In genomic region chr18:10476430-10476829, GRCh38 we compare ENCODE assay signal across 12 cellular contexts. TPM values are rescaled to one million over a fixed set of nuclear protein-coding genes. Genes with fewer than 3 reads are reported as not detected.
DNase-seq lines count a peak whose midpoint lies in the region; ATAC-seq, FAIRE-seq and TF ChIP-seq lines count a peak whose summit lies in the region.
"Had no signal": no experiment of that assay in that cellular context is flagged by ENCODE, and none has a peak within 500 bp of the region (broad histone marks: within the 10 kb centered on the region; RNA-seq: fewer than 3 reads in every experiment).

No MANE protein-coding gene starts in this region.

- no peak overlapping the region for H3K4me3 Mint-ChIP-seq in activated CD4-positive, alpha-beta T cell treated with anti-CD3 and anti-CD28 coated beads for 36 hours

- no peak overlapping the region for H2AFZ ChIP-seq in mesenchymal stem cell (ENCODE audit: low read depth, low read length)

- no peaks in the 10 kb centered on the region for H3K79me1 ChIP-seq in mesenchymal stem cell (replicated peaks; ENCODE audit: low read length, poor library complexity, severe bottlenecking)

- TF ChIP-seq CTCF in AG04449 (IDR thresholded peaks at IDR 0.05; ENCODE audit: insufficient read depth, low read length, missing control alignments): no peak
- TF ChIP-seq CTCF in HEK293 (tag by site-specific recombination; IDR thresholded peaks at IDR 0.05): no peak
- no peak for TF ChIP-seq CTCF in astrocyte of the spinal cord (IDR thresholded peaks at IDR 0.05; ENCODE audit: low read depth, low read length)
- no peak for TF ChIP-seq CTCF in kidney (IDR thresholded peaks at IDR 0.05; ENCODE audit: borderline replicate concordance, extremely low read depth, insufficient read depth)

- POLR2A ChIA-PET in AG04449 (lab: Yijun Ruan, JAX) (no interaction called here), HEK293 (lab: Yijun Ruan, JAX) (no interaction called here)
- POLR2A ChIA-PET in activated CD4-positive, alpha-beta T cell treated with anti-CD3 and anti-CD28 coated beads for 36 hours (lab: Charles Lee): no interaction called here

- H3K36me3 Mint-ChIP-seq in activated CD4-positive, alpha-beta T cell treated with anti-CD3 and anti-CD28 coated beads for 36 hours (ENCODE audit: low read depth): no peaks in the 10 kb centered on the region

- no peak overlapping the region for H2BK12ac ChIP-seq in mesenchymal stem cell (ENCODE audit: low read length in 2 of 2)

- intact Hi-C loops in activated CD4-positive, alpha-beta T cell treated with anti-CD3 and anti-CD28 coated beads for 36 hours (cut with DNase I, micrococcal nuclease): no loop called here
- intact Hi-C loops in kidney (cut with DNase I): no loop called here

- H3K4me2 ChIP-seq in mesenchymal stem cell (ENCODE audit: low read length, poor library complexity, severe bottlenecking): no peak overlapping the region

- no peak overlapping the region for H3K14ac ChIP-seq in mesenchymal stem cell (ENCODE audit: low read length in 2 of 2)

- H3K4me3 ChIP-seq in AG04449 (ENCODE audit: low read depth, low read length) (no peak overlapping the region), HEK293 (ENCODE audit: low read depth, low read length) (no peak overlapping the region), astrocyte of the spinal cord (ENCODE audit: low read depth, low read length) (no peak overlapping the region), mesenchymal stem cell (ENCODE audit: insufficient read depth in 1 of 2, low read depth in 1 of 2, low read length in 2 of 2) (no peak overlapping the region), kidney (ENCODE audit: low read length in 2 of 2) (no peak overlapping the region)
- H3K4me3 ChIP-seq: adrenal gland had no signal

- no peak overlapping the region for H3K27ac Mint-ChIP-seq in activated CD4-positive, alpha-beta T cell treated with anti-CD3 and anti-CD28 coated beads for 36 hours

- peaks cover 10% of the 10 kb centered on the region for H3K27me3 Mint-ChIP-seq in activated CD4-positive, alpha-beta T cell treated with anti-CD3 and anti-CD28 coated beads for 36 hours

- H4K8ac ChIP-seq in mesenchymal stem cell (ENCODE audit: low read length): no peak overlapping the region

- no peak for ATAC-seq in activated CD4-positive, alpha-beta T cell treated with anti-CD3 and anti-CD28 coated beads for 36 hours
- ATAC-seq in GM18519 (IDR thresholded peaks at IDR 0.05; ENCODE audit: low FRiP score, unreplicated experiment): no peak
- ATAC-seq: right cardiac atrium had no signal

- no peaks in the 10 kb centered on the region for H3K9me3 ChIP-seq in HEK293 (ENCODE audit: control insufficient read depth, insufficient read depth, low read depth, low read length)
- no peaks in the 10 kb centered on the region for H3K9me3 ChIP-seq in mesenchymal stem cell (ENCODE audit: control insufficient read depth, low read length)
- no peaks in the 10 kb centered on the region for H3K9me3 ChIP-seq in kidney (ENCODE audit: control insufficient read depth in 1 of 2, low read length in 2 of 2)
- H3K9me3 ChIP-seq: adrenal gland had no signal

- no peak overlapping the region for H2BK15ac ChIP-seq in mesenchymal stem cell (ENCODE audit: low read depth, poor library complexity, severe bottlenecking)

- H3K9me3 Mint-ChIP-seq in activated CD4-positive, alpha-beta T cell treated with anti-CD3 and anti-CD28 coated beads for 36 hours (ENCODE audit: low read depth): no peaks in the 10 kb centered on the region

- no peak overlapping the region for H3K27ac ChIP-seq in HEK293 (ENCODE audit: extremely low read depth, low read depth, low read length)
- no peak overlapping the region for H3K27ac ChIP-seq in mesenchymal stem cell (ENCODE audit: low read length, poor library complexity, severe bottlenecking)
- H3K27ac ChIP-seq in kidney (ENCODE audit: low read depth in 2 of 2, low read length in 2 of 2): no peak overlapping the region

- FAIRE-seq in kidney (lab: Jason Lieb, UNC): no peak
- FAIRE-seq: H54 had no signal

- H3K27me3 ChIP-seq in mesenchymal stem cell (ENCODE audit: control insufficient read depth in 1 of 2, insufficient read depth in 1 of 2, low read length in 2 of 2): peaks cover 9 to 44% of the 10 kb centered on the region in 2 experiments
- H3K27me3 ChIP-seq: adrenal gland had no signal

- H3K9ac ChIP-seq in mesenchymal stem cell (ENCODE audit: low read length) (no peak overlapping the region), kidney (ENCODE audit: low read length in 2 of 2) (no peak overlapping the region)

- H3K4ac ChIP-seq in mesenchymal stem cell (ENCODE audit: low read depth in 1 of 2, low read length in 2 of 2): no peak overlapping the region

- no peak overlapping the region for H4K91ac ChIP-seq in mesenchymal stem cell (ENCODE audit: low read length)

- no peak overlapping the region for H3K23ac ChIP-seq in mesenchymal stem cell (ENCODE audit: low read length in 2 of 2)

- no peak overlapping the region for H3K18ac ChIP-seq in mesenchymal stem cell (ENCODE audit: low read depth in 1 of 2, low read length in 2 of 2)

- WGBS in mesenchymal stem cell: 47% methylated on average over 8 of the region's 8 CpGs

- H2AK5ac ChIP-seq in mesenchymal stem cell (ENCODE audit: low read length, severe bottlenecking): no peak overlapping the region

- CTCF ChIA-PET in AG04449 (lab: Yijun Ruan, JAX): interaction anchor here (0.6 to 2.0 kb wide), 3 partner anchors 10 to 460 kb away, joined by 3 to 7 read pairs (median 4); no protein-coding TSS in a partner anchor
- CTCF ChIA-PET in HEK293 (lab: Yijun Ruan, JAX): interaction anchor here (0.7 kb wide), 1 partner anchor 20 kb away, joined by 3 read pairs; no protein-coding TSS in a partner anchor
- CTCF ChIA-PET in activated CD4-positive, alpha-beta T cell treated with anti-CD3 and anti-CD28 coated beads for 36 hours (lab: Charles Lee): interaction anchor here (0.9 to 2.5 kb wide), 2 partner anchors 15 to 39 kb away, joined by 4 to 13 read pairs; no protein-coding TSS in a partner anchor

- in situ Hi-C loops in astrocyte of the spinal cord (cut with HindIII; ENCODE audit: low sequenced_read_pairs): no loop called here

- no peak overlapping the region for H2BK5ac ChIP-seq in mesenchymal stem cell (ENCODE audit: low read depth, low read length, poor library complexity, severe bottlenecking)

- H3K4me1 ChIP-seq in HEK293 (ENCODE audit: control insufficient read depth, insufficient read depth, low read length): peaks cover 12% of the 10 kb centered on the region
- H3K4me1 ChIP-seq in mesenchymal stem cell (ENCODE audit: control insufficient read depth, insufficient read depth, low read depth, low read length): peaks cover 2% of the 10 kb centered on the region
- peaks cover 5% of the 10 kb centered on the region in 2 donors for H3K4me1 ChIP-seq in kidney (ENCODE audit: control insufficient read depth in 1 of 2, insufficient read depth in 1 of 2, low read depth in 1 of 2, low read length in 2 of 2)

- H2BK120ac ChIP-seq in mesenchymal stem cell (ENCODE audit: low read depth, low read length): no peak overlapping the region

- no peaks in the 10 kb centered on the region for H3K36me3 ChIP-seq in HEK293 (ENCODE audit: control insufficient read depth in 2 of 2, insufficient read depth in 1 of 2, low read length in 2 of 2)
- H3K36me3 ChIP-seq in mesenchymal stem cell (ENCODE audit: control insufficient read depth in 1 of 2, insufficient read depth in 2 of 2, low read depth in 1 of 2, low read length in 2 of 2): peaks cover 0 to 4% of the 10 kb centered on the region in 2 experiments
- H3K36me3 ChIP-seq in kidney (ENCODE audit: control insufficient read depth in 1 of 2, insufficient read depth in 2 of 2, low read length in 2 of 2): no peaks in the 10 kb centered on the region
- H3K36me3 ChIP-seq: adrenal gland had no signal

- DNase-seq in AG04449 (ENCODE audit: low read depth, low spot score): peak; percentile 59
- peak; percentile 55 for DNase-seq in astrocyte of the spinal cord (ENCODE audit: low read depth, low spot score)
- peak; percentile 21 for DNase-seq in mesenchymal stem cell
- no peak for DNase-seq in activated CD4-positive, alpha-beta T cell treated with anti-CD3 and anti-CD28 coated beads for 36 hours
- DNase-seq in medulla oblongata (ENCODE audit: extremely low spot score): no peak
- no peak for DNase-seq in kidney
- DNase-seq: trophoblast cell had no signal

- no peaks in the 10 kb centered on the region for H3K4me1 Mint-ChIP-seq in activated CD4-positive, alpha-beta T cell treated with anti-CD3 and anti-CD28 coated beads for 36 hours

TF ChIP-seq in HEK293, 187 proteins besides CTCF, POLR2A, EP300 and RAD21 (continues in another document):
- no peak for TF ChIP-seq ZSCAN4 (tag by site-specific recombination; IDR thresholded peaks at IDR 0.05)
- 0 out of 2 replicates have a peak, but pooled peaks have one; percentile 8 for TF ChIP-seq ZIC2 (tag by site-specific recombination; IDR thresholded peaks at IDR 0.05)
- TF ChIP-seq SP7 (tag by site-specific recombination; IDR thresholded peaks at IDR 0.05): 0 out of 2 replicates have a peak, but pooled peaks have one; percentile 32
- TF ChIP-seq ZNF184 (tag by site-specific recombination; IDR thresholded peaks at IDR 0.05): no peak
- TF ChIP-seq GFI1B (tag by site-specific recombination; IDR thresholded peaks at IDR 0.05): peak; percentile 98
- TF ChIP-seq ZNF580 (tag by site-specific recombination; IDR thresholded peaks at IDR 0.05): no peak
- TF ChIP-seq MEIS1 (CRISPR knock-in tag; IDR thresholded peaks at IDR 0.05; ENCODE audit: borderline replicate concordance): peak; percentile 90
- TF ChIP-seq IKZF3 (tag by site-specific recombination; IDR thresholded peaks at IDR 0.05): no peak

RNA-seq across cellular contexts. Expression of gene APCDD1, which starts 22.0 kb away (rescaled TPM):
- 19.1 TPM for polyA plus RNA-seq in mesenchymal stem cell (2013, experiment 1 of 2)
- 20.6 TPM for polyA plus RNA-seq in mesenchymal stem cell (2013, experiment 2 of 2)
- not detected for total RNA-seq in activated CD4-positive, alpha-beta T cell treated with anti-CD3 and anti-CD28 coated beads for 36 hours
- 22.9 TPM for total RNA-seq in kidney
- polyA plus RNA-seq in kidney (ENCODE audit: insufficient read depth, low read depth, low replicate concordance): 2.8 TPM

RNA-seq across cellular contexts. Expression of gene NAPG, which starts 49.4 kb away (rescaled TPM):
- polyA plus RNA-seq in mesenchymal stem cell (2013, experiment 1 of 2): 21.3 TPM
- polyA plus RNA-seq in mesenchymal stem cell (2013, experiment 2 of 2): 21.5 TPM
- total RNA-seq in activated CD4-positive, alpha-beta T cell treated with anti-CD3 and anti-CD28 coated beads for 36 hours: 10 to 100 TPM; 28.6 to 31.0 TPM
- total RNA-seq in kidney: 39.4 TPM
- 15.0 TPM for polyA plus RNA-seq in kidney (ENCODE audit: insufficient read depth, low read depth, low replicate concordance)

Comparison
In these comparisons a context has a peak if more than half of its experiments do, and no peak if none do; other contexts are left out.
1. DNase-seq: peak in AG04449 (single experiment), astrocyte of the spinal cord (single experiment) and mesenchymal stem cell (single experiment); none in activated CD4-positive, alpha-beta T cell treated with anti-CD3 and anti-CD28 coated beads for 36 hours (single experiment), medulla oblongata (single experiment) and kidney (single experiment).
2. RNA of gene APCDD1, which starts 22.0 kb away (total RNA-seq): 22.9 TPM in kidney (single experiment); not detected in activated CD4-positive, alpha-beta T cell treated with anti-CD3 and anti-CD28 coated beads for 36 hours; every median in the first group is over 10 times any median in the second.